In the genomic region with DNA sequence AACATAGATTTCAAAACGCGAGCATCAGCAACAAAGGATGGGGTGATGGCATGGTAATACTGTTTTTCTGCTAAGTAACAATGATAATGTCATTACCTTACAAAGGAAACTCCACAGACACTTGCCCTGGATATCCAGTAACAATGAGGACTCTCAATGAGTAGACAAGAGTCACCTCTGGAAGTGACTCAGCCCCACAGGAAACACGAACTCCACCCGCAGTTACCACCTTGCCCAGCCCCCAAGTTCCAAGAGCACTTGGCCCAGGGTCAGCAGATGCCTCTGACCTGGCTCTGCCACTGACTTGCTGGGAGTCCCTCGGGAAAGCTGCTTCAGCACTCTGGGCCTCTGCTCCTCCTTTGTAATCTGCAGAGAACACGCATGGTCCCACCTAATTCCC, we compare ENCODE assay signal across 11 cellular contexts.
DNase-seq lines count a peak whose midpoint lies in the region; ATAC-seq and TF ChIP-seq lines count a peak whose summit lies in the region.
"Had no signal": no experiment of that assay in that cellular context is flagged by ENCODE, and none has a peak within 500 bp of the region (broad histone marks: within the 10 kb centered on the region; RNA-seq: fewer than 3 reads in every experiment).

No MANE protein-coding gene starts in this region.

- DNase-seq in Calu3 = no peak
- peak in 4 of 5 experiments; percentile 4 to 57 (median 34) for DNase-seq in T-helper 2 cell
- DNase-seq in smooth muscle cell (lab: John Stamatoyannopoulos, UW; ENCODE audit: unreplicated experiment) = no peak
- DNase-seq in WTC11 (ENCODE audit: low spot score) = no peak
- no peak for DNase-seq in NCI-H1694 treated with DMSO at 0.1 percent for 48 hours (lab: John Stamatoyannopoulos, UW)
- DNase-seq in neuronal stem cell (ENCODE audit: low spot score) = no peak
- DNase-seq: DND-41 had no signal

- peaks cover 33% of the 10 kb centered on the region for H4K20me1 ChIP-seq in smooth muscle cell (ENCODE audit: low read depth)

- H3K79me2 ChIP-seq in smooth muscle cell (ENCODE audit: low read depth) = no peaks in the 10 kb centered on the region

- H3K14ac ChIP-seq in neuronal stem cell (ENCODE audit: low read length) = no peak overlapping the region

- no peaks in the 10 kb centered on the region for H3K4me1 ChIP-seq in smooth muscle cell (ENCODE audit: low read depth)
- peaks cover 0 to 5% of the 10 kb centered on the region in 2 donors for H3K4me1 ChIP-seq in neuronal stem cell (ENCODE audit: control insufficient read depth in 2 of 2, insufficient read depth in 1 of 2, low read depth in 1 of 2, low read length in 2 of 2)

- H3K4me3 Mint-ChIP-seq in Calu3 (ENCODE audit: low read depth, unreplicated experiment) (no peak overlapping the region), WTC11 (no peak overlapping the region)
- H3K4me3 Mint-ChIP-seq in activated naive CD8-positive, alpha-beta T cell = peak overlapping the region; percentile 49
- H3K4me3 Mint-ChIP-seq: IgD-negative memory B cell had no signal

- H4K91ac ChIP-seq in neuronal stem cell (ENCODE audit: low read depth, low read length, poor library complexity) = no peak overlapping the region

- H3K27me3 ChIP-seq in smooth muscle cell (ENCODE audit: low read depth) = no peaks in the 10 kb centered on the region
- no peaks in the 10 kb centered on the region for H3K27me3 ChIP-seq in neuronal stem cell (ENCODE audit: control insufficient read depth in 3 of 3, insufficient read depth in 3 of 3, low read depth in 1 of 3, low read length in 3 of 3)

- no peaks in the 10 kb centered on the region for H3K9me3 ChIP-seq in smooth muscle cell (replicated peaks; ENCODE audit: low read depth)
- H3K9me3 ChIP-seq in neuronal stem cell (replicated peaks in 1 of 2; ENCODE audit: control insufficient read depth in 2 of 2, insufficient read depth in 1 of 2, low read depth in 1 of 2, low read length in 2 of 2) = no peaks in the 10 kb centered on the region

- H3K27ac ChIP-seq in smooth muscle cell (ENCODE audit: low read depth) (peak overlapping the region; percentile 70), neuronal stem cell (replicated peaks; ENCODE audit: low read length) (no peak overlapping the region)
- H3K27ac ChIP-seq: SK-N-MC had no signal

- H3K4me2 ChIP-seq in smooth muscle cell (no peak overlapping the region), neuronal stem cell (ENCODE audit: insufficient read depth, low read length, poor library complexity, severe bottlenecking) (no peak overlapping the region)

- no peak overlapping the region for H3K18ac ChIP-seq in neuronal stem cell (ENCODE audit: low read length)

- H3K9me3 Mint-ChIP-seq in Calu3 (ENCODE audit: low read depth, unreplicated experiment) = no peaks in the 10 kb centered on the region
- no peaks in the 10 kb centered on the region for H3K9me3 Mint-ChIP-seq in activated naive CD8-positive, alpha-beta T cell (ENCODE audit: low read depth)
- H3K9me3 Mint-ChIP-seq in WTC11 = no peaks in the 10 kb centered on the region
- H3K9me3 Mint-ChIP-seq: IgD-negative memory B cell had no signal

- H2BK15ac ChIP-seq in neuronal stem cell (ENCODE audit: low read length) = no peak overlapping the region

- no peak overlapping the region for H2BK5ac ChIP-seq in neuronal stem cell (ENCODE audit: low read length)

- no peaks in the 10 kb centered on the region for H3K36me3 ChIP-seq in smooth muscle cell (ENCODE audit: low read depth)
- H3K36me3 ChIP-seq in neuronal stem cell (replicated peaks in 1 of 2; ENCODE audit: control insufficient read depth in 2 of 2, insufficient read depth in 2 of 2, low read length in 2 of 2) = no peaks in the 10 kb centered on the region

- no peak overlapping the region for H2AFZ ChIP-seq in smooth muscle cell (ENCODE audit: low read depth)
- no peak overlapping the region for H2AFZ ChIP-seq in neuronal stem cell (ENCODE audit: low read length)

- no TSS peak for BruUV-seq in Calu3 (replicated peaks; lab: Mats Ljungman, UMichigan)

- no peaks in the 10 kb centered on the region for H3K27me3 Mint-ChIP-seq in Calu3 (ENCODE audit: unreplicated experiment)
- no peaks in the 10 kb centered on the region for H3K27me3 Mint-ChIP-seq in activated naive CD8-positive, alpha-beta T cell
- no peaks in the 10 kb centered on the region for H3K27me3 Mint-ChIP-seq in WTC11 (ENCODE audit: low read depth)

- H3F3A ChIP-seq in smooth muscle cell (ENCODE audit: low read depth) = no peaks in the 10 kb centered on the region

- no peaks in the 10 kb centered on the region for H3K79me1 ChIP-seq in neuronal stem cell (ENCODE audit: low read depth, low read length)

- H3K9ac ChIP-seq in smooth muscle cell (ENCODE audit: low read depth) = no peak overlapping the region
- no peak overlapping the region for H3K9ac ChIP-seq in neuronal stem cell (ENCODE audit: low read depth, low read length, poor library complexity)

- H3K4me3 ChIP-seq in smooth muscle cell = no peak overlapping the region
- no peak overlapping the region for H3K4me3 ChIP-seq in neuronal stem cell (ENCODE audit: low read length in 2 of 2)
- H3K4me3 ChIP-seq: SK-N-MC had no signal

- H3K36me3 Mint-ChIP-seq in Calu3 (ENCODE audit: insufficient read depth, unreplicated experiment) (peaks cover 28% of the 10 kb centered on the region), WTC11 (no peaks in the 10 kb centered on the region)
- peaks cover 3% of the 10 kb centered on the region for H3K36me3 Mint-ChIP-seq in activated naive CD8-positive, alpha-beta T cell

- CTCF ChIA-PET in Calu3 (lab: Charles Lee) (interaction anchor here (0.9 kb wide), 1 partner anchor 45 kb away, joined by 6 read pairs; no protein-coding TSS in a partner anchor), WTC11 (lab: Charles Lee) (interaction anchor here (1.4 kb wide), 1 partner anchor 253 kb away, joined by 3 read pairs; no protein-coding TSS in a partner anchor)

- 70% methylated on average over 6 of the region's 6 CpGs for WGBS in smooth muscle cell (ENCODE audit: low lambda C conversion rate)
- no CpG with 5 or more reads among the region's 6 CpGs for WGBS in neuronal stem cell (ENCODE audit: extremely low coverage in 2 of 2, insufficient read length in 2 of 2, insufficient replicate concordance in 1 of 2), 2 donors

- H2BK12ac ChIP-seq in neuronal stem cell (ENCODE audit: low read length) = no peak overlapping the region

- peaks cover 23% of the 10 kb centered on the region for H3K4me1 Mint-ChIP-seq in Calu3 (ENCODE audit: low read depth, unreplicated experiment)
- peaks cover 60% of the 10 kb centered on the region for H3K4me1 Mint-ChIP-seq in activated naive CD8-positive, alpha-beta T cell (ENCODE audit: low read depth)
- peaks cover 13% of the 10 kb centered on the region for H3K4me1 Mint-ChIP-seq in WTC11

- POLR2A ChIA-PET in WTC11 (lab: Charles Lee) = no interaction called here

- H3K4ac ChIP-seq in neuronal stem cell (ENCODE audit: low read length) = no peak overlapping the region

- H3K27ac Mint-ChIP-seq in Calu3 (ENCODE audit: unreplicated experiment) = peak overlapping the region; percentile 70
- H3K27ac Mint-ChIP-seq in activated naive CD8-positive, alpha-beta T cell = peak overlapping the region; percentile 91
- H3K27ac Mint-ChIP-seq in WTC11 = no peak overlapping the region

- H2BK120ac ChIP-seq in neuronal stem cell (ENCODE audit: low read depth, low read length) = no peak overlapping the region

- intact Hi-C loops in Calu3 (cut with micrococcal nuclease; ENCODE audit: unreplicated experiment) = loop anchor here (5.0 kb wide), 1 partner anchor 42 kb away; no protein-coding TSS in a partner anchor

- no peak overlapping the region for H4K8ac ChIP-seq in neuronal stem cell (ENCODE audit: low read depth, low read length)

- no peak overlapping the region for H2AK5ac ChIP-seq in neuronal stem cell (ENCODE audit: low read depth, low read length)

- ATAC-seq in HG03108 (IDR thresholded peaks at IDR 0.05; ENCODE audit: unreplicated experiment) (no peak), WTC11 (no peak)

- TF ChIP-seq CTCF in Calu3 (IDR thresholded peaks at IDR 0.05; ENCODE audit: unreplicated experiment) (no peak), smooth muscle cell (IDR thresholded peaks at IDR 0.05; ENCODE audit: borderline replicate concordance, insufficient read depth, poor library complexity, severe bottlenecking) (no peak), WTC11 (IDR thresholded peaks at IDR 0.05) (no peak)

- H3K23ac ChIP-seq in neuronal stem cell (ENCODE audit: low read depth, low read length, poor library complexity) = no peak overlapping the region

TF ChIP-seq in WTC11, 78 proteins besides CTCF, POLR2A, EP300 and RAD21:
- TF ChIP-seq, protein P1, sequence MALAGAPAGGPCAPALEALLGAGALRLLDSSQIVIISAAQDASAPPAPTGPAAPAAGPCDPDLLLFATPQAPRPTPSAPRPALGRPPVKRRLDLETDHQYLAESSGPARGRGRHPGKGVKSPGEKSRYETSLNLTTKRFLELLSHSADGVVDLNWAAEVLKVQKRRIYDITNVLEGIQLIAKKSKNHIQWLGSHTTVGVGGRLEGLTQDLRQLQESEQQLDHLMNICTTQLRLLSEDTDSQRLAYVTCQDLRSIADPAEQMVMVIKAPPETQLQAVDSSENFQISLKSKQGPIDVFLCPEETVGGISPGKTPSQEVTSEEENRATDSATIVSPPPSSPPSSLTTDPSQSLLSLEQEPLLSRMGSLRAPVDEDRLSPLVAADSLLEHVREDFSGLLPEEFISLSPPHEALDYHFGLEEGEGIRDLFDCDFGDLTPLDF (CRISPR knock-in tag; IDR thresholded peaks at IDR 0.05) = no peak
- no peak for TF ChIP-seq EMX1 (CRISPR knock-in tag; IDR thresholded peaks at IDR 0.05)

Comparison
In these comparisons a context has a peak if more than half of its experiments do, and no peak if none do; other contexts are left out.
1. DNase-seq: peak in T-helper 2 cell (4 of 5); none in Calu3 (single experiment), smooth muscle cell (single experiment), WTC11 (single experiment), NCI-H1694 treated with DMSO at 0.1 percent for 48 hours (single experiment) and neuronal stem cell (single experiment).